In genomic region chr5:82635561-82636288, GRCh38 we compare ENCODE assay signal across 9 cellular contexts.
A peak's percentile ranks its signal among the peaks of the same experiment; 100 is the strongest.
DNase-seq lines count a peak whose midpoint lies in the region; ATAC-seq lines count a peak whose summit lies in the region.
"Had no signal": no experiment of that assay in that cellular context is flagged by ENCODE, and none has a peak within 500 bp of the region (broad histone marks: within the 10 kb centered on the region; RNA-seq: fewer than 3 reads in every experiment).

No MANE protein-coding gene starts in this region.

- DNase-seq in AG08395 (ENCODE audit: low spot score) (peak; percentile 33), NCI-H774 (lab: John Stamatoyannopoulos, UW) (peak; percentile 28), glomerular visceral epithelial cell (ENCODE audit: extremely low spot score) (peak; percentile 92), SKM-1 (lab: John Stamatoyannopoulos, UW; ENCODE audit: unreplicated experiment) (no peak), cardiac septum (ENCODE audit: low spot score) (no peak), inferior parietal cortex (ENCODE audit: extremely low spot score) (no peak), G401 (ENCODE audit: low spot score) (no peak)
- DNase-seq: activated effector memory CD4-positive, alpha-beta T cell treated with anti-CD3 and anti-CD28 coated beads, Interleukin-2, amount 50 U/mL, for 16 hours had no signal

- in situ Hi-C loops in G401 (cut with HindIII; ENCODE audit: low sequenced_read_pairs) = no loop called here

- ATAC-seq in GM21423 (IDR thresholded peaks at IDR 0.05; ENCODE audit: unreplicated experiment) = peak; percentile 77

- intact Hi-C loops in cardiac septum (cut with DNase I) = no loop called here

Comparison
In these comparisons a context has a peak if more than half of its experiments do, and no peak if none do; other contexts are left out.
1. DNase-seq: peak in AG08395 (single experiment), NCI-H774 (single experiment) and glomerular visceral epithelial cell (single experiment); none in SKM-1 (single experiment), cardiac septum (single experiment), inferior parietal cortex (single experiment) and G401 (single experiment).